In the genomic region with DNA sequence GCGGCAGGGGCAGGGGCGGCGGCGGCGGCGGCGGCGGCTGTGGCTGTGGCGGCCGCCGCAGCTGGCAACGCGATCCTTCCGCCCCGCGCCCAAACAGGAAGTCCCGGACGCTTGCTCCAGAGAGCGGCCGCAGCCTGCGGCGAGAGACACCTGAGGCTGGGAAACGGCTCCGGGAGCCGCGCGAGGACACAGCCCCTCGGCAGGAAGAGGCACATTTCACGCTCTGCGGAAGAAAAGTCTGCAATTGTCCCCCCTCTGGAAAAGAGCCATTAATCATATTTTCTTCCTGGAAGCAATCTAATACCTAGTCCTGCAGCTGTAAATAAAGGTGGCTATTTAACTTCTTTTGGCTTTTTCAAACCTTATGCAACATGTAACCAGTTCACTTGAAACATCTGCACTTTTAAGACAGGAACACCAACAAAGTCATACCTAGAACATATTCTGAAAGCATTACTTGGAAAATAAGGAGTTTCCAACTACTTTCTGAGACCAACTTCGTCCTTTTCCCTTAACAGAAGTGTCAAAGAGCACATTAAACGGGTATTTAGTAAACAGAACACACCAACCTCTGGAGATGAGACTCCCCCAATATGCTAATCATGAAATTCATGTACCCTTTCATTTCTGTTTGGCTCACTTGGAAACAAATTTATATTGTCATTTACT, we compare ENCODE assay signal across 8 cellular contexts.
A peak's percentile ranks its signal among the peaks of the same experiment; 100 is the strongest.
DNase-seq lines count a peak whose midpoint lies in the region; ATAC-seq and TF ChIP-seq lines count a peak whose summit lies in the region.

No MANE protein-coding gene starts in this region.

- H3K27ac ChIP-seq in KOPT-K1 (ENCODE audit: low read depth, low read length, poor library complexity, severe bottlenecking) (peak overlapping the region; percentile 96), lung (ENCODE audit: low read depth in 1 of 2, low read length in 1 of 2) (peak overlapping the region; percentile 91 to 93), urinary bladder (ENCODE audit: low read depth) (peak overlapping the region; percentile 91)

- H3K4me3 Mint-ChIP-seq in brain = peak overlapping the region; percentile 85 to 94 (median 89)

- ATAC-seq in lung (ENCODE audit: insufficient read depth, low FRiP score) = no peak
- no peak for ATAC-seq in HG02852 (IDR thresholded peaks at IDR 0.05; ENCODE audit: unreplicated experiment)

- H3K27ac Mint-ChIP-seq in brain = peak overlapping the region; percentile 81 to 100 (median 94)

- peak overlapping the region; percentile 96 for H3K4me3 ChIP-seq in GM06990 (replicated peaks; ENCODE audit: low read depth, low read length)
- peak overlapping the region; percentile 72 for H3K4me3 ChIP-seq in lung
- peak overlapping the region; percentile 62 for H3K4me3 ChIP-seq in urinary bladder (ENCODE audit: low read depth, low read length)

- H3K27me3 Mint-ChIP-seq in brain = peaks cover 7% of the 10 kb centered on the region

- no peaks in the 10 kb centered on the region for H3K9me3 Mint-ChIP-seq in brain

- H3K4me1 Mint-ChIP-seq in brain = peaks cover 39% of the 10 kb centered on the region

- no peaks in the 10 kb centered on the region for H3K9me3 ChIP-seq in KOPT-K1 (ENCODE audit: insufficient read depth, low read length, poor library complexity, severe bottlenecking)
- no peaks in the 10 kb centered on the region for H3K9me3 ChIP-seq in lung (ENCODE audit: control insufficient read depth in 2 of 2, insufficient read depth in 1 of 2, low read length in 1 of 2)

- H3K27me3 ChIP-seq in GM06990 (replicated peaks; ENCODE audit: control insufficient read depth, insufficient read depth, low read length) (no peaks in the 10 kb centered on the region), lung (ENCODE audit: control insufficient read depth, insufficient read depth) (no peaks in the 10 kb centered on the region)

- H3K36me3 ChIP-seq in GM06990 (ENCODE audit: control insufficient read depth, insufficient read depth, low read length) = no peaks in the 10 kb centered on the region
- no peaks in the 10 kb centered on the region for H3K36me3 ChIP-seq in KOPT-K1 (ENCODE audit: insufficient read depth, low read length)
- H3K36me3 ChIP-seq in lung (ENCODE audit: control insufficient read depth in 2 of 2, insufficient read depth in 2 of 2, low read length in 2 of 2) = no peaks in the 10 kb centered on the region
- H3K36me3 ChIP-seq in urinary bladder (ENCODE audit: insufficient read depth) = no peaks in the 10 kb centered on the region

- DNase-seq in GM06990 (ENCODE audit: extremely low read depth, insufficient read length) (no peak), lung (ENCODE audit: low spot score) (no peak), 8988T (no peak), NCI-H82 treated with DMSO at 0.1 percent for 48 hours (lab: John Stamatoyannopoulos, UW; ENCODE audit: unreplicated experiment) (no peak)

- TF ChIP-seq CTCF in GM06990 (IDR thresholded peaks at IDR 0.05; ENCODE audit: insufficient read depth, low read length, poor library complexity, severe bottlenecking) (no peak), brain (conservative IDR thresholded peaks at IDR 0.05) (no peak), lung (IDR thresholded peaks at IDR 0.05; ENCODE audit: control extremely low read depth, extremely low read depth) (no peak)

- H3K4me1 ChIP-seq in lung (ENCODE audit: control insufficient read depth in 2 of 2, insufficient read depth in 2 of 2, low read length in 2 of 2) (no peaks in the 10 kb centered on the region), urinary bladder (ENCODE audit: insufficient read depth) (no peaks in the 10 kb centered on the region)

- WGBS in lung, 2 donors = 0 to 1% methylated on average over 29 to 32 of the region's 32 CpGs
- under 1% methylated on average over 32 of the region's 32 CpGs for whole genome bisulfite sequencing in urinary bladder

- H3K36me3 Mint-ChIP-seq in brain = no peaks in the 10 kb centered on the region
